Comparison of ENCODE assay signal across 8 cellular contexts in the genomic region with DNA sequence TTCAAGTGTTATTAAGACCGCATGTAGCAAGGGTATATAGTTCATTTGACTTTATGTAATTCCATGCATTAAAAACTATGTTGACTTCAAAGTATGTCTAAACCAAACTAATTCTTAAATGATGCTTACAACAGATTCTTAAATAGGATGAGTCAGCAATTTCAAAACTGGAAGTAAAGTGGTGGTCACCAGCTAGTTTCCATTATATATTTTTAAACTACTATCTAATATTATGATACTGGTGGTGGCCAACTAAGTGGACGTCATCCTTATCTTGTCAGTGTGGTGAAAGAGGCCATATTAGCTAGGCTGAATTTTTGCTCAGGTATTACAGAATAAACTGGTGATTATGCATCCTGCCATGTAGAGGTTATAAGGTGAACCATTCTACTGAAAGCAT.
DNase-seq lines count a peak whose midpoint lies in the region; ATAC-seq and TF ChIP-seq lines count a peak whose summit lies in the region.

No MANE protein-coding gene starts in this region.

- H3K27ac Mint-ChIP-seq in dendritic cell treated with granulocyte-macrophage colony-stimulating factor and Interleukin-4, amounts not matched to agents 40 ng/mL and 50 ng/mL, for 4 days: peak overlapping the region; percentile 92

- H3K4me3 ChIP-seq in retinal pigment epithelial cell (ENCODE audit: low read length): peak overlapping the region; percentile 82

- H3K4me1 Mint-ChIP-seq in dendritic cell treated with granulocyte-macrophage colony-stimulating factor and Interleukin-4, amounts not matched to agents 40 ng/mL and 50 ng/mL, for 4 days (ENCODE audit: low read depth): peaks cover 37% of the 10 kb centered on the region

- intact Hi-C loops in dendritic cell treated with granulocyte-macrophage colony-stimulating factor and Interleukin-4, amounts not matched to agents 40 ng/mL and 50 ng/mL, for 4 days (cut with micrococcal nuclease): loop anchor here (5.0 to 10.0 kb wide), 4 partner anchors 70 to 843 kb away; no protein-coding TSS in a partner anchor

- no peak for TF ChIP-seq CTCF in retinal pigment epithelial cell (conservative IDR thresholded peaks at IDR 0.05; ENCODE audit: low read depth, low read length)

- no peaks in the 10 kb centered on the region for H3K9me3 Mint-ChIP-seq in dendritic cell treated with granulocyte-macrophage colony-stimulating factor and Interleukin-4, amounts not matched to agents 40 ng/mL and 50 ng/mL, for 4 days

- DNase-seq in retinal pigment epithelial cell (ENCODE audit: low read depth) (no peak), SHP77 (lab: John Stamatoyannopoulos, UW) (no peak), GF-D8 (lab: John Stamatoyannopoulos, UW) (no peak), inferior parietal cortex (ENCODE audit: extremely low spot score) (no peak)

- ATAC-seq in GM18502 (IDR thresholded peaks at IDR 0.05; ENCODE audit: poor library complexity, unreplicated experiment) (peak; percentile 17), HG03460 (IDR thresholded peaks at IDR 0.05; ENCODE audit: unreplicated experiment) (peak; percentile 14), HG03139 (IDR thresholded peaks at IDR 0.05; ENCODE audit: unreplicated experiment) (no peak)

- peaks cover 11% of the 10 kb centered on the region for H3K36me3 Mint-ChIP-seq in dendritic cell treated with granulocyte-macrophage colony-stimulating factor and Interleukin-4, amounts not matched to agents 40 ng/mL and 50 ng/mL, for 4 days (ENCODE audit: low read depth)

- H3K27me3 Mint-ChIP-seq in dendritic cell treated with granulocyte-macrophage colony-stimulating factor and Interleukin-4, amounts not matched to agents 40 ng/mL and 50 ng/mL, for 4 days: peaks cover 24% of the 10 kb centered on the region

- peak overlapping the region; percentile 92 for H3K4me3 Mint-ChIP-seq in dendritic cell treated with granulocyte-macrophage colony-stimulating factor and Interleukin-4, amounts not matched to agents 40 ng/mL and 50 ng/mL, for 4 days
